In genomic region chr4:31045724-31046318, GRCh38 we compare ENCODE assay signal across 9 cellular contexts.
DNase-seq lines count a peak whose midpoint lies in the region; ATAC-seq and TF ChIP-seq lines count a peak whose summit lies in the region.
"Had no signal": no experiment of that assay in that cellular context is flagged by ENCODE, and none has a peak within 500 bp of the region (broad histone marks: within the 10 kb centered on the region; RNA-seq: fewer than 3 reads in every experiment).

No MANE protein-coding gene starts in this region.

- H3K4me2 ChIP-seq in Karpas-422 (ENCODE audit: low read depth, low read length, poor library complexity, severe bottlenecking), result no peak overlapping the region

- H3K9me3 Mint-ChIP-seq in activated T-cell treated with anti-CD3 and anti-CD28 coated beads, Interleukin-2, amount 50 U/mL, for 24 hours, result peaks cover 8% of the 10 kb centered on the region

- H3K9ac ChIP-seq in Karpas-422 (ENCODE audit: low read length), result no peak overlapping the region

- no peak overlapping the region for H3K27ac ChIP-seq in Karpas-422 (ENCODE audit: low read length)
- H3K27ac ChIP-seq in VCaP, result no peak overlapping the region
- H3K27ac ChIP-seq in substantia nigra (ENCODE audit: low read depth, low read length, poor library complexity, severe bottlenecking), result no peak overlapping the region
- H3K27ac ChIP-seq: SK-N-MC had no signal

- no peaks in the 10 kb centered on the region for H3K36me3 ChIP-seq in Karpas-422 (ENCODE audit: insufficient read depth, low read length)
- no peaks in the 10 kb centered on the region for H3K36me3 ChIP-seq in kidney epithelial cell (ENCODE audit: control insufficient read depth, insufficient read depth, low read length)

- no peak for ATAC-seq in GM21447 (IDR thresholded peaks at IDR 0.05; ENCODE audit: unreplicated experiment)

- H3K27me3 Mint-ChIP-seq in activated T-cell treated with anti-CD3 and anti-CD28 coated beads, Interleukin-2, amount 50 U/mL, for 24 hours, result no peaks in the 10 kb centered on the region

- no peaks in the 10 kb centered on the region for H3K4me1 Mint-ChIP-seq in activated T-cell treated with anti-CD3 and anti-CD28 coated beads, Interleukin-2, amount 50 U/mL, for 24 hours (ENCODE audit: low read depth)

- H3K4me1 ChIP-seq in Karpas-422 (ENCODE audit: low read length), result no peaks in the 10 kb centered on the region

- H3K27me3 ChIP-seq in Karpas-422 (ENCODE audit: low read length), result no peaks in the 10 kb centered on the region
- no peaks in the 10 kb centered on the region for H3K27me3 ChIP-seq in kidney epithelial cell (ENCODE audit: control insufficient read depth, insufficient read depth, low read length)

- TF ChIP-seq CTCF in VCaP (conservative IDR thresholded peaks at IDR 0.05), result peak; percentile 79
- peak; percentile 65 for TF ChIP-seq CTCF in kidney epithelial cell (IDR thresholded peaks at IDR 0.05; ENCODE audit: insufficient read depth, low read length, poor library complexity, severe bottlenecking)

- DNase-seq in D341Med (ENCODE audit: low spot score) (peak; percentile 29), Karpas-422 (peak; percentile 55), kidney epithelial cell (ENCODE audit: low read depth) (no peak), C1 segment of cervical spinal cord (lab: John Stamatoyannopoulos, UW) (no peak), substantia nigra (lab: John Stamatoyannopoulos, UW) (no peak)
- DNase-seq in activated T-cell treated with anti-CD3 and anti-CD28 coated beads, Interleukin-2, amount 50 U/mL, for 24 hours, result no peak

- H3K9me2 ChIP-seq in Karpas-422 (replicated peaks; ENCODE audit: insufficient read depth, low read length), result no peaks in the 10 kb centered on the region

- no peaks in the 10 kb centered on the region for H3K36me3 Mint-ChIP-seq in activated T-cell treated with anti-CD3 and anti-CD28 coated beads, Interleukin-2, amount 50 U/mL, for 24 hours (ENCODE audit: low read depth)

- H3K9me3 ChIP-seq in Karpas-422 (ENCODE audit: low read length), result no peaks in the 10 kb centered on the region; the same call in 1 of the 2 replicates

- H4K20me1 ChIP-seq in Karpas-422 (ENCODE audit: insufficient read depth, low read depth, low read length), result no peaks in the 10 kb centered on the region

- no peak overlapping the region for H3K27ac Mint-ChIP-seq in activated T-cell treated with anti-CD3 and anti-CD28 coated beads, Interleukin-2, amount 50 U/mL, for 24 hours

- no peak overlapping the region for H3K4me3 Mint-ChIP-seq in activated T-cell treated with anti-CD3 and anti-CD28 coated beads, Interleukin-2, amount 50 U/mL, for 24 hours

- no peak overlapping the region for H2AFZ ChIP-seq in Karpas-422 (ENCODE audit: low read length)

- H3K4me3 ChIP-seq in Karpas-422 (ENCODE audit: low read length), result no peak overlapping the region
- no peak overlapping the region for H3K4me3 ChIP-seq in kidney epithelial cell (ENCODE audit: low read depth, low read length)
- H3K4me3 ChIP-seq: SK-N-MC had no signal

- H3K79me2 ChIP-seq in Karpas-422 (ENCODE audit: low read length), result no peaks in the 10 kb centered on the region

Comparison
In these comparisons a context has a peak if more than half of its experiments do, and no peak if none do; other contexts are left out.
1. DNase-seq: peak in D341Med (single experiment) and Karpas-422 (single experiment); none in kidney epithelial cell (single experiment), C1 segment of cervical spinal cord (0 of 14), activated T-cell treated with anti-CD3 and anti-CD28 coated beads, Interleukin-2, amount 50 U/mL, for 24 hours (single experiment) and substantia nigra (0 of 49).